In genomic region chr1:33256335-33256700, GRCh38 we compare ENCODE assay signal across 8 cellular contexts. TPM values are rescaled to one million over a fixed set of nuclear protein-coding genes. Genes with fewer than 3 reads are reported as not detected.
DNase-seq lines count a peak whose midpoint lies in the region; ATAC-seq and TF ChIP-seq lines count a peak whose summit lies in the region.

TSS of gene ZNF362 (plus strand) at chr1:33256492. CDS start at chr1:33270575, 14,083 bp downstream.

- H3K4me1 ChIP-seq in HEK293 (ENCODE audit: control insufficient read depth, insufficient read depth, low read length) (no peaks in the 10 kb centered on the region), lung (ENCODE audit: control insufficient read depth in 2 of 2, insufficient read depth in 2 of 2, low read length in 2 of 2) (peaks cover 19 to 22% of the 10 kb centered on the region in 2 donors)
- peaks cover 14% of the 10 kb centered on the region for H3K4me1 ChIP-seq in effector memory CD4-positive, alpha-beta T cell (ENCODE audit: control insufficient read depth, insufficient read depth, low read length, poor library complexity, severe bottlenecking)

- H3K4me3 ChIP-seq in HEK293 (ENCODE audit: low read depth, low read length): peak within 1 kb of the TSS; percentile 73
- peak within 1 kb of the TSS; percentile 76 for H3K4me3 ChIP-seq in effector memory CD4-positive, alpha-beta T cell (ENCODE audit: insufficient read depth, low read depth, low read length, poor library complexity, severe bottlenecking)
- H3K4me3 ChIP-seq in lung: peak within 1 kb of the TSS; percentile 51

- DNase-seq in EH (ENCODE audit: low read depth) (peak; percentile 70), NCI-H748 (lab: John Stamatoyannopoulos, UW; ENCODE audit: unreplicated experiment) (peak; percentile 48), lung (ENCODE audit: low spot score) (peak; percentile 64)
- DNase-seq in activated CD8-positive, alpha-beta memory T cell treated with anti-CD3 and anti-CD28 coated beads for 4 hours (ENCODE audit: low read depth in 2 of 2): peak; percentile 39 to 44
- DNase-seq in effector memory CD4-positive, alpha-beta T cell: peak; percentile 42 to 56 (median 50)
- peak; percentile 33 to 62 (median 34) for DNase-seq in stimulated activated CD4-positive, alpha-beta T cell treated with anti-CD3 and anti-CD28 coated beads, TNF-alpha, amount 100 ng/mL, for 24 hours (ENCODE audit: low read depth in 3 of 3)

- H3K36me3 ChIP-seq in HEK293 (ENCODE audit: control insufficient read depth in 2 of 2, insufficient read depth in 1 of 2, low read length in 2 of 2) (no peaks in the 10 kb centered on the region), lung (ENCODE audit: control insufficient read depth in 2 of 2, insufficient read depth in 2 of 2, low read length in 2 of 2) (peaks cover 0 to 2% of the 10 kb centered on the region in 2 donors)
- no peaks in the 10 kb centered on the region for H3K36me3 ChIP-seq in effector memory CD4-positive, alpha-beta T cell (ENCODE audit: control insufficient read depth, insufficient read depth, low read length)

- POLR2A ChIA-PET in HEK293 (lab: Yijun Ruan, JAX): no interaction called here

- 0 to 2% methylated on average over 13 to 61 of the region's 61 CpGs for WGBS in lung, 2 donors

- CTCF ChIA-PET in HEK293 (lab: Yijun Ruan, JAX): no interaction called here

- no peaks in the 10 kb centered on the region for H3K9me3 ChIP-seq in HEK293 (ENCODE audit: control insufficient read depth, insufficient read depth, low read depth, low read length)
- H3K9me3 ChIP-seq in effector memory CD4-positive, alpha-beta T cell (ENCODE audit: control insufficient read depth, low read length): no peaks in the 10 kb centered on the region
- H3K9me3 ChIP-seq in lung (ENCODE audit: control insufficient read depth in 2 of 2, insufficient read depth in 1 of 2, low read length in 1 of 2): no peaks in the 10 kb centered on the region

- no peak for TF ChIP-seq CTCF in HEK293 (tag by site-specific recombination; IDR thresholded peaks at IDR 0.05)
- TF ChIP-seq CTCF in lung (IDR thresholded peaks at IDR 0.05; ENCODE audit: control extremely low read depth, extremely low read depth): no peak

- ATAC-seq in lung (ENCODE audit: insufficient read depth, low FRiP score) (no peak), GM21717 (IDR thresholded peaks at IDR 0.05; ENCODE audit: unreplicated experiment) (no peak)

- peak within 1 kb of the TSS; percentile 80 for H3K27ac ChIP-seq in HEK293 (ENCODE audit: extremely low read depth, low read depth, low read length)
- peak within 1 kb of the TSS; percentile 67 for H3K27ac ChIP-seq in effector memory CD4-positive, alpha-beta T cell (ENCODE audit: insufficient read depth, low read length, poor library complexity, severe bottlenecking)
- H3K27ac ChIP-seq in lung (ENCODE audit: low read depth in 1 of 2, low read length in 1 of 2): peak within 1 kb of the TSS; percentile 91 to 94

- H3K27me3 ChIP-seq in effector memory CD4-positive, alpha-beta T cell (replicated peaks; ENCODE audit: control insufficient read depth, insufficient read depth, low read length, poor library complexity, severe bottlenecking): no peaks in the 10 kb centered on the region
- no peaks in the 10 kb centered on the region for H3K27me3 ChIP-seq in lung (ENCODE audit: control insufficient read depth, insufficient read depth)

TF ChIP-seq in HEK293, 187 proteins besides CTCF, POLR2A, EP300 and RAD21:
- TF ChIP-seq PATZ1 (tag by site-specific recombination; IDR thresholded peaks at IDR 0.05) (no peak), ZNF677 (tag by site-specific recombination; IDR thresholded peaks at IDR 0.05) (peak; percentile 70)

RNA-seq across cellular contexts. Expression of gene ZNF362, which starts in this region (rescaled TPM):
- total RNA-seq in lung: 10 to 100 TPM; 17.0 to 35.0 TPM
- polyA plus RNA-seq in lung: 10 to 100 TPM; 10.2 to 16.1 TPM
